Comparison of ENCODE assay signal across 3 cellular contexts in genomic region chr6:160851031-160851430, GRCh38.
"Had no signal": no experiment of that assay in that cellular context is flagged by ENCODE, and none has a peak within 500 bp of the region (broad histone marks: within the 10 kb centered on the region; RNA-seq: fewer than 3 reads in every experiment).

No MANE protein-coding gene starts in this region.

- H3K4me3 ChIP-seq: GM12878 had no signal

- DNase-seq: GDM1, GF-D8 had no signal
